Comparison of ENCODE assay signal across 21 cellular contexts in the genomic region with DNA sequence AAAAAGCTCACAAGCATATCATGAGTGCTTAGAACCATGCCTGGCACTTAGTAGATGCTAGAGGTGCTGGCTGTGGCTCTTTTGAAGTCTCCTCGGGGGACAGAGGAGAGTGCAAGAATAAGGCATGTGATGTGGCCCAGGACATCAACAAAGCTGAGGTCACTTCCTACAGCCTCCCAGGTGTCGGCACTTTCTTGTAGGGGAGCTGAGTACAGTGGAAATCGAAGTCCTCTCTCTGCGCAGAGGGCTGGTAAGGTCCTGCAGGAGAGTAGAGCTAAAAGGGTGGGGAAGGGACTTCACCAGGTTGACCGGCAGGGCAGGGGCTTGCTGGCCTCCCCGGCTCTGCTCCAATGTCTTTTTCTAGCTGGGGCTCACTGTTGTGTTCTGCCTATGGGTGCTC. TPM values are rescaled to one million over a fixed set of nuclear protein-coding genes. Genes with fewer than 3 reads are reported as not detected.
"Had no signal": no experiment of that assay in that cellular context is flagged by ENCODE, and none has a peak within 500 bp of the region (broad histone marks: within the 10 kb centered on the region; RNA-seq: fewer than 3 reads in every experiment).

No MANE protein-coding gene starts in this region.

- ATAC-seq: gastrocnemius medialis; left cardiac atrium; left lung; naive thymus-derived CD4-positive, alpha-beta T cell; stimulated activated effector memory CD8-positive, alpha-beta T cell treated with anti-CD3 and anti-CD28 coated beads, Interleukin-12 subunit alpha, Interleukin-12 subunit beta, amount 100 ng/mL, for 72 hours had no signal

- DNase-seq: dorsolateral prefrontal cortex; effector CD4-positive, alpha-beta T cell; foreskin fibroblast; gastrocnemius medialis; left cardiac atrium; left lung; mesenchymal stem cell; midbrain; naive thymus-derived CD4-positive, alpha-beta T cell; nucleus accumbens; pancreas; stimulated activated CD4-positive, alpha-beta T cell treated with anti-CD3 and anti-CD28 coated beads, Interleukin-2, amount 100 ng/mL, for 24 hours; stimulated activated CD4-positive, alpha-beta T cell treated with anti-CD3 and anti-CD28 coated beads, Interleukin-4, amount 100 ng/mL, for 24 hours; stimulated activated naive CD4-positive, alpha-beta T cell treated with Interleukin-2 at 50 U/mL for 16 hours; thyroid gland had no signal

- H3K27me3 ChIP-seq: dorsolateral prefrontal cortex, gastrocnemius medialis, left lung, pancreas, thyroid gland had no signal

- H3K4me3 Mint-ChIP-seq: naive thymus-derived CD4-positive, alpha-beta T cell; nephron; stimulated activated effector memory CD8-positive, alpha-beta T cell treated with anti-CD3 and anti-CD28 coated beads, Interleukin-12 subunit alpha, Interleukin-12 subunit beta, amount 100 ng/mL, for 72 hours; type B pancreatic cell had no signal

- H3K9me3 Mint-ChIP-seq: naive thymus-derived CD4-positive, alpha-beta T cell; nephron; stimulated activated effector memory CD8-positive, alpha-beta T cell treated with anti-CD3 and anti-CD28 coated beads, Interleukin-12 subunit alpha, Interleukin-12 subunit beta, amount 100 ng/mL, for 72 hours had no signal

- H3K4me3 ChIP-seq: dorsolateral prefrontal cortex, gastrocnemius medialis, left lung, pancreas, stomach, thyroid gland had no signal

- H3K9me3 ChIP-seq: gastrocnemius medialis, left lung, pancreas, stomach, thyroid gland had no signal

- H3K4me1 Mint-ChIP-seq: naive thymus-derived CD4-positive, alpha-beta T cell; nephron had no signal

- H3K27ac Mint-ChIP-seq: nephron; progenitor cell of endocrine pancreas; stimulated activated effector memory CD8-positive, alpha-beta T cell treated with anti-CD3 and anti-CD28 coated beads, Interleukin-12 subunit alpha, Interleukin-12 subunit beta, amount 100 ng/mL, for 72 hours; type B pancreatic cell had no signal

- H3K36me3 ChIP-seq: gastrocnemius medialis, left lung, pancreas, stomach, thyroid gland had no signal

- H3K27ac ChIP-seq: gastrocnemius medialis, left lung, pancreas, stomach, thyroid gland had no signal

- H3K36me3 Mint-ChIP-seq: stimulated activated effector memory CD8-positive, alpha-beta T cell treated with anti-CD3 and anti-CD28 coated beads, Interleukin-12 subunit alpha, Interleukin-12 subunit beta, amount 100 ng/mL, for 72 hours; type B pancreatic cell had no signal

- H3K4me1 ChIP-seq: gastrocnemius medialis, left lung, pancreas, stomach, thyroid gland had no signal

RNA-seq across cellular contexts. Expression of a gene that starts 11.2 kb away (rescaled TPM):
- total RNA-seq: lung microvascular endothelial cell had no signal
- polyA plus RNA-seq: naive thymus-derived CD4-positive, alpha-beta T cell had no signal
